In genomic region chr13:52406629-52407028, GRCh38 we compare ENCODE assay signal across 9 cellular contexts. TPM values are rescaled to one million over a fixed set of nuclear protein-coding genes. Genes with fewer than 3 reads are reported as not detected.
DNase-seq lines count a peak whose midpoint lies in the region; ATAC-seq and TF ChIP-seq lines count a peak whose summit lies in the region.
"Had no signal": no experiment of that assay in that cellular context is flagged by ENCODE, and none has a peak within 500 bp of the region (broad histone marks: within the 10 kb centered on the region; RNA-seq: fewer than 3 reads in every experiment).

No MANE protein-coding gene starts in this region.

- H3K9me3 Mint-ChIP-seq in T-helper 2 cell treated with Interferon-gamma antibody and Interleukin-4, amounts not matched to agents 5 μg/mL and 100 μg/mL, for 36 hours, result no peaks in the 10 kb centered on the region
- H3K9me3 Mint-ChIP-seq in activated CD8-positive, alpha-beta T cell treated with anti-CD3 and anti-CD28 coated beads, Interleukin-2, amount 10 ng/mL, durations not matched to agents 7 days and 5 days (ENCODE audit: insufficient read depth), result no peaks in the 10 kb centered on the region

- CTCF ChIA-PET in activated CD8-positive, alpha-beta T cell treated with anti-CD3 and anti-CD28 coated beads, Interleukin-2, amount 10 ng/mL, durations not matched to agents 7 days and 5 days (lab: Charles Lee), result no interaction called here

- WGBS in gastroesophageal sphincter (ENCODE audit: low coverage in 1 of 2), 2 donors, result 41 to 50% methylated on average over 4 of the region's 4 CpGs

- peak overlapping the region in 3 of 4 donors; percentile 38 to 77 (median 52) for H3K27ac ChIP-seq in gastroesophageal sphincter

- TF ChIP-seq POLR2A in gastroesophageal sphincter (IDR thresholded peaks at IDR 0.05), result no peak

- H3K27ac Mint-ChIP-seq in T-helper 2 cell treated with Interferon-gamma antibody and Interleukin-4, amounts not matched to agents 5 μg/mL and 100 μg/mL, for 36 hours, result no peak overlapping the region
- no peak overlapping the region for H3K27ac Mint-ChIP-seq in activated CD8-positive, alpha-beta T cell treated with anti-CD3 and anti-CD28 coated beads, Interleukin-2, amount 10 ng/mL, durations not matched to agents 7 days and 5 days

- H3K4me3 ChIP-seq in gastroesophageal sphincter (peak overlapping the region in 1 of 2 donors; percentile 60), skeletal muscle satellite cell (ENCODE audit: low read length) (no peak overlapping the region)

- TF ChIP-seq CTCF in gastroesophageal sphincter (IDR thresholded peaks at IDR 0.05), result no peak

- peak overlapping the region; percentile 99 for H3K4me2 ChIP-seq in skeletal muscle satellite cell (ENCODE audit: low read length)

- peaks cover 27% of the 10 kb centered on the region for H3K27me3 ChIP-seq in gastroesophageal sphincter
- H3K27me3 ChIP-seq in skeletal muscle satellite cell (ENCODE audit: control insufficient read depth, insufficient read depth, low read length), result no peaks in the 10 kb centered on the region

- H3K36me3 Mint-ChIP-seq in T-helper 2 cell treated with Interferon-gamma antibody and Interleukin-4, amounts not matched to agents 5 μg/mL and 100 μg/mL, for 36 hours (ENCODE audit: low read depth), result peaks cover 10% of the 10 kb centered on the region
- H3K36me3 Mint-ChIP-seq in activated CD8-positive, alpha-beta T cell treated with anti-CD3 and anti-CD28 coated beads, Interleukin-2, amount 10 ng/mL, durations not matched to agents 7 days and 5 days (ENCODE audit: low read depth), result peaks cover 3% of the 10 kb centered on the region

- peaks cover 26% of the 10 kb centered on the region for H3K27me3 Mint-ChIP-seq in T-helper 2 cell treated with Interferon-gamma antibody and Interleukin-4, amounts not matched to agents 5 μg/mL and 100 μg/mL, for 36 hours (ENCODE audit: low read depth)
- peaks cover 20% of the 10 kb centered on the region for H3K27me3 Mint-ChIP-seq in activated CD8-positive, alpha-beta T cell treated with anti-CD3 and anti-CD28 coated beads, Interleukin-2, amount 10 ng/mL, durations not matched to agents 7 days and 5 days (ENCODE audit: low read depth)

- POLR2A ChIA-PET in activated CD8-positive, alpha-beta T cell treated with anti-CD3 and anti-CD28 coated beads, Interleukin-2, amount 10 ng/mL, durations not matched to agents 7 days and 5 days (lab: Charles Lee), result no interaction called here

- H3K4me3 Mint-ChIP-seq in T-helper 2 cell treated with Interferon-gamma antibody and Interleukin-4, amounts not matched to agents 5 μg/mL and 100 μg/mL, for 36 hours, result peak overlapping the region; percentile 45
- H3K4me3 Mint-ChIP-seq in activated CD8-positive, alpha-beta T cell treated with anti-CD3 and anti-CD28 coated beads, Interleukin-2, amount 10 ng/mL, durations not matched to agents 7 days and 5 days, result peak overlapping the region; percentile 36

- peak overlapping the region; percentile 83 for H3K9ac ChIP-seq in skeletal muscle satellite cell (ENCODE audit: low read depth, low read length)

- no peak for DNase-seq in T-helper 2 cell treated with Interferon-gamma antibody and Interleukin-4, amounts not matched to agents 5 μg/mL and 100 μg/mL, for 36 hours (ENCODE audit: low spot score)
- DNase-seq in T-helper 2 cell (no peak), C1 segment of cervical spinal cord (lab: John Stamatoyannopoulos, UW) (no peak), NCI-H748 treated with DMSO at 0.1 percent for 48 hours (lab: John Stamatoyannopoulos, UW) (no peak)
- no peak for DNase-seq in activated CD8-positive, alpha-beta T cell treated with anti-CD3 and anti-CD28 coated beads, Interleukin-2, amount 10 ng/mL, durations not matched to agents 7 days and 5 days
- DNase-seq: KG1 had no signal

- H3K36me3 ChIP-seq in gastroesophageal sphincter, result peaks cover 0 to 21% of the 10 kb centered on the region in 2 donors
- peaks cover 3% of the 10 kb centered on the region for H3K36me3 ChIP-seq in skeletal muscle satellite cell (ENCODE audit: insufficient read depth, low read length)

- H3K9me3 ChIP-seq in gastroesophageal sphincter, result no peaks in the 10 kb centered on the region
- no peaks in the 10 kb centered on the region for H3K9me3 ChIP-seq in skeletal muscle satellite cell (replicated peaks; ENCODE audit: low read length)

- TF ChIP-seq EP300 in gastroesophageal sphincter (IDR thresholded peaks at IDR 0.05), result no peak

- peaks cover 0 to 20% (median 5%) of the 10 kb centered on the region in 3 donors for H3K4me1 ChIP-seq in gastroesophageal sphincter
- H3K4me1 ChIP-seq in skeletal muscle satellite cell (ENCODE audit: control insufficient read depth, insufficient read depth, low read length), result peaks cover 23% of the 10 kb centered on the region

- no peak for ATAC-seq in activated CD8-positive, alpha-beta T cell treated with anti-CD3 and anti-CD28 coated beads, Interleukin-2, amount 10 ng/mL, durations not matched to agents 7 days and 5 days
- ATAC-seq in gastroesophageal sphincter (no peak), GM19023 (IDR thresholded peaks at IDR 0.05; ENCODE audit: unreplicated experiment) (no peak)

- peaks cover 11% of the 10 kb centered on the region for H3K4me1 Mint-ChIP-seq in T-helper 2 cell treated with Interferon-gamma antibody and Interleukin-4, amounts not matched to agents 5 μg/mL and 100 μg/mL, for 36 hours (ENCODE audit: low read depth)
- peaks cover 24% of the 10 kb centered on the region for H3K4me1 Mint-ChIP-seq in activated CD8-positive, alpha-beta T cell treated with anti-CD3 and anti-CD28 coated beads, Interleukin-2, amount 10 ng/mL, durations not matched to agents 7 days and 5 days (ENCODE audit: low read depth)

RNA-seq across cellular contexts. Expression of gene THSD1, which starts 0.7 kb away (rescaled TPM):
- under 1 TPM; 0.08 to 0.16 TPM for total RNA-seq in activated CD8-positive, alpha-beta T cell treated with anti-CD3 and anti-CD28 coated beads, Interleukin-2, amount 10 ng/mL, durations not matched to agents 7 days and 5 days
- total RNA-seq in gastroesophageal sphincter, result 1 to 10 TPM; 3.9 to 8.9 (median 6.2) TPM
- total RNA-seq in skeletal muscle satellite cell (2012; rRNA removed), result 14.2 and 16.5 TPM in 2 replicates

RNA-seq across cellular contexts. Expression of gene VPS36, which starts 43.8 kb away (rescaled TPM):
- total RNA-seq in activated CD8-positive, alpha-beta T cell treated with anti-CD3 and anti-CD28 coated beads, Interleukin-2, amount 10 ng/mL, durations not matched to agents 7 days and 5 days, result 10 to 100 TPM; 39.1 to 43.2 TPM
- 10 to 100 TPM; 31.3 to 50.7 (median 39.4) TPM for total RNA-seq in gastroesophageal sphincter
- 20.8 and 23.1 TPM in 2 replicates for total RNA-seq in skeletal muscle satellite cell (2012; rRNA removed)

RNA-seq across cellular contexts. Expression of gene CKAP2, which starts 48.6 kb away (rescaled TPM):
- total RNA-seq in activated CD8-positive, alpha-beta T cell treated with anti-CD3 and anti-CD28 coated beads, Interleukin-2, amount 10 ng/mL, durations not matched to agents 7 days and 5 days, result 10 to 100 TPM; 75.5 to 84.4 TPM
- 1 to 10 TPM; 3.9 to 8.0 (median 5.3) TPM for total RNA-seq in gastroesophageal sphincter
- 24.6 and 28.2 TPM in 2 replicates for total RNA-seq in skeletal muscle satellite cell (2012; rRNA removed)

Comparison
In these comparisons a context has a peak if more than half of its experiments do, and no peak if none do; other contexts are left out.
1. RNA of gene THSD1, which starts 0.7 kb away (total RNA-seq): 3.9 to 8.9 TPM in gastroesophageal sphincter; 0.08 to 0.16 TPM in activated CD8-positive, alpha-beta T cell treated with anti-CD3 and anti-CD28 coated beads, Interleukin-2, amount 10 ng/mL, durations not matched to agents 7 days and 5 days; every median in the first group is over 4 times any median in the second.
2. RNA of gene CKAP2, which starts 48.6 kb away (total RNA-seq): 75.5 to 84.4 TPM in activated CD8-positive, alpha-beta T cell treated with anti-CD3 and anti-CD28 coated beads, Interleukin-2, amount 10 ng/mL, durations not matched to agents 7 days and 5 days; 3.9 to 8.0 TPM in gastroesophageal sphincter; every median in the first group is over 4 times any median in the second.